Comparison of ENCODE assay signal across 8 cellular contexts in genomic region chr15:32994810-32995424, GRCh38.
DNase-seq lines count a peak whose midpoint lies in the region; ATAC-seq and TF ChIP-seq lines count a peak whose summit lies in the region.

No MANE protein-coding gene starts in this region.

- no peak overlapping the region for H2AK5ac ChIP-seq in mesendoderm (ENCODE audit: low read length)

- no peak overlapping the region for H3K9ac ChIP-seq in mesendoderm (ENCODE audit: low read length)

- no peak overlapping the region for H2BK120ac ChIP-seq in mesendoderm (ENCODE audit: low read depth, low read length)

- ATAC-seq in HG03571 (IDR thresholded peaks at IDR 0.05; ENCODE audit: unreplicated experiment) (no peak), HG02610 (IDR thresholded peaks at IDR 0.05; ENCODE audit: unreplicated experiment) (no peak)

- H3K23ac ChIP-seq in mesendoderm (ENCODE audit: low read length): no peak overlapping the region

- peak; percentile 45 for TF ChIP-seq CTCF in GM10266 (IDR thresholded peaks at IDR 0.05; ENCODE audit: control insufficient read depth, insufficient read depth, low read depth, missing control alignments)
- TF ChIP-seq CTCF in NB4 (IDR thresholded peaks at IDR 0.05; ENCODE audit: low read depth, low read length): peak; percentile 27
- peak; percentile 75 to 86 for TF ChIP-seq CTCF in brain (conservative IDR thresholded peaks at IDR 0.05)

- H3K4me3 Mint-ChIP-seq in brain: no peak overlapping the region

- no peak overlapping the region for H3K56ac ChIP-seq in mesendoderm (ENCODE audit: low read length)

- no peak overlapping the region for H2BK5ac ChIP-seq in mesendoderm (ENCODE audit: low read length)

- H3K4me2 ChIP-seq in mesendoderm (ENCODE audit: low read length): no peak overlapping the region

- TF ChIP-seq POLR2A in NB4 (IDR thresholded peaks at IDR 0.05; ENCODE audit: extremely low read depth, insufficient read length): no peak

- H3K36me3 ChIP-seq in mesendoderm (ENCODE audit: control insufficient read depth, insufficient read depth, low read length): no peaks in the 10 kb centered on the region

- WGBS in mesendoderm (ENCODE audit: extremely low coverage, insufficient coverage, low lambda C conversion rate): no CpG with 5 or more reads among the region's 1 CpG

- no peaks in the 10 kb centered on the region for H3K4me1 Mint-ChIP-seq in brain

- no peak overlapping the region for H4K5ac ChIP-seq in mesendoderm (ENCODE audit: low read length)

- H3K27ac Mint-ChIP-seq in brain: no peak overlapping the region

- no peaks in the 10 kb centered on the region for H3K27me3 ChIP-seq in mesendoderm (ENCODE audit: insufficient read depth, low read length, poor library complexity)

- no peaks in the 10 kb centered on the region for H3K79me2 ChIP-seq in mesendoderm (ENCODE audit: control insufficient read depth, insufficient read depth, low read length)

- peaks cover 0 to 4% (median 0%) of the 10 kb centered on the region in 5 experiments for H3K9me3 Mint-ChIP-seq in brain

- no peaks in the 10 kb centered on the region for H3K79me1 ChIP-seq in mesendoderm (ENCODE audit: low read length)

- DNase-seq in GM10266 (ENCODE audit: extremely low spot score) (no peak), NB4 (ENCODE audit: low read depth) (peak; percentile 28), mesendoderm (peak; percentile 24), T-helper 9 cell (no peak), SHP77 treated with DMSO at 0.1 percent for 48 hours (lab: John Stamatoyannopoulos, UW) (no peak)

- H4K8ac ChIP-seq in mesendoderm (ENCODE audit: low read depth, low read length): no peak overlapping the region

- peaks cover 8% of the 10 kb centered on the region for H3K27me3 Mint-ChIP-seq in brain

- no peak overlapping the region for H2BK15ac ChIP-seq in mesendoderm (replicated peaks; ENCODE audit: low read depth)

- H3K36me3 Mint-ChIP-seq in brain: no peaks in the 10 kb centered on the region

- H3K27ac ChIP-seq in mesendoderm (ENCODE audit: low read depth, low read length): no peak overlapping the region

- H3K4me3 ChIP-seq in NB4 (ENCODE audit: low read depth, low read length): no peak overlapping the region
- H3K4me3 ChIP-seq in mesendoderm (ENCODE audit: low read length): no peak overlapping the region

- H3K18ac ChIP-seq in mesendoderm (ENCODE audit: low read length): no peak overlapping the region

- no peaks in the 10 kb centered on the region for H3K4me1 ChIP-seq in mesendoderm (ENCODE audit: control insufficient read depth, low read depth, low read length)

- no peak overlapping the region for H3K4ac ChIP-seq in mesendoderm (ENCODE audit: low read depth, low read length)

Comparison
In these comparisons a context has a peak if more than half of its experiments do, and no peak if none do; other contexts are left out.
1. DNase-seq: peak in NB4 (single experiment) and mesendoderm (single experiment); none in GM10266 (single experiment), T-helper 9 cell (single experiment) and SHP77 treated with DMSO at 0.1 percent for 48 hours (single experiment).
2. CTCF ChIP-seq: peak in every context shown above with its lines; median percentile 80 in brain; 45 in GM10266; 27 in NB4.